Comparison of ENCODE assay signal across 9 cellular contexts in genomic region chr14:61644834-61645233, GRCh38. TPM values are rescaled to one million over a fixed set of nuclear protein-coding genes. Genes with fewer than 3 reads are reported as not detected.
DNase-seq lines count a peak whose midpoint lies in the region; ATAC-seq, FAIRE-seq and TF ChIP-seq lines count a peak whose summit lies in the region.
"Had no signal": no experiment of that assay in that cellular context is flagged by ENCODE, and none has a peak within 500 bp of the region (broad histone marks: within the 10 kb centered on the region; RNA-seq: fewer than 3 reads in every experiment).

No MANE protein-coding gene starts in this region.

- POLR2A ChIA-PET in GM10248 (lab: Yijun Ruan, JAX), result no interaction called here
- POLR2A ChIA-PET in WTC11 (lab: Charles Lee), result no interaction called here

- CTCF ChIA-PET in GM10248 (lab: Yijun Ruan, JAX) (no interaction called here), WTC11 (lab: Charles Lee) (no interaction called here)

- no peaks in the 10 kb centered on the region for H3K9me3 Mint-ChIP-seq in WTC11
- H3K9me3 Mint-ChIP-seq: dendritic cell treated with granulocyte-macrophage colony-stimulating factor and Interleukin-4, amounts not matched to agents 40 ng/mL and 50 ng/mL, for 4 days had no signal

- no peaks in the 10 kb centered on the region for H3K27me3 Mint-ChIP-seq in WTC11 (ENCODE audit: low read depth)
- H3K27me3 Mint-ChIP-seq: dendritic cell treated with granulocyte-macrophage colony-stimulating factor and Interleukin-4, amounts not matched to agents 40 ng/mL and 50 ng/mL, for 4 days had no signal

- FAIRE-seq in HTR-8/SVneo (lab: Jason Lieb, UNC), result peak; percentile 99

- H3K4me1 Mint-ChIP-seq in WTC11, result peaks cover 6% of the 10 kb centered on the region

- H3K27ac Mint-ChIP-seq in WTC11, result no peak overlapping the region
- H3K27ac Mint-ChIP-seq: dendritic cell treated with granulocyte-macrophage colony-stimulating factor and Interleukin-4, amounts not matched to agents 40 ng/mL and 50 ng/mL, for 4 days had no signal

- TF ChIP-seq CTCF in GM10248 (IDR thresholded peaks at IDR 0.05; ENCODE audit: control extremely low read depth, extremely low read depth, low read depth, missing control alignments) (no peak), WTC11 (IDR thresholded peaks at IDR 0.05) (no peak)

- H3K4me3 Mint-ChIP-seq in WTC11, result no peak overlapping the region
- H3K4me3 Mint-ChIP-seq: dendritic cell treated with granulocyte-macrophage colony-stimulating factor and Interleukin-4, amounts not matched to agents 40 ng/mL and 50 ng/mL, for 4 days had no signal

- DNase-seq in GM10248 (ENCODE audit: extremely low spot score) (peak; percentile 32), HTR-8/SVneo (ENCODE audit: insufficient read length, low spot score) (peak; percentile 61), WTC11 (ENCODE audit: low spot score) (no peak), OCI-M2 (lab: John Stamatoyannopoulos, UW; ENCODE audit: unreplicated experiment) (no peak), medulla oblongata (ENCODE audit: extremely low spot score) (no peak), anterior cingulate cortex (lab: John Stamatoyannopoulos, UW) (no peak)
- DNase-seq in activated CD4-positive, alpha-beta T cell treated with anti-CD3 and anti-CD28 coated beads for 48 hours, result no peak

- ATAC-seq in GM21526 (IDR thresholded peaks at IDR 0.05; ENCODE audit: low FRiP score, unreplicated experiment) (peak; percentile 93), WTC11 (peak; percentile 90)

- no peaks in the 10 kb centered on the region for H3K36me3 Mint-ChIP-seq in WTC11

TF ChIP-seq in WTC11, 78 proteins besides CTCF, POLR2A, EP300 and RAD21:
- TF ChIP-seq ZBTB43 (CRISPR knock-in tag; IDR thresholded peaks at IDR 0.05), result no peak
- TF ChIP-seq HMGA2 (CRISPR knock-in tag; IDR thresholded peaks at IDR 0.05), result peak; percentile 55; the same call in 1 of the 2 replicates

RNA-seq across cellular contexts. Expression of gene HIF1A, which starts 50.5 kb away (rescaled TPM):
- 146 to 165 TPM (median 153 TPM) in 3 replicates for total RNA-seq in WTC11 (2021)

Comparison
In these comparisons a context has a peak if more than half of its experiments do, and no peak if none do; other contexts are left out.
1. DNase-seq: peak in GM10248 (single experiment) and HTR-8/SVneo (single experiment); none in WTC11 (single experiment), activated CD4-positive, alpha-beta T cell treated with anti-CD3 and anti-CD28 coated beads for 48 hours (single experiment), OCI-M2 (single experiment), medulla oblongata (single experiment) and anterior cingulate cortex (0 of 58).